In the genomic region with DNA sequence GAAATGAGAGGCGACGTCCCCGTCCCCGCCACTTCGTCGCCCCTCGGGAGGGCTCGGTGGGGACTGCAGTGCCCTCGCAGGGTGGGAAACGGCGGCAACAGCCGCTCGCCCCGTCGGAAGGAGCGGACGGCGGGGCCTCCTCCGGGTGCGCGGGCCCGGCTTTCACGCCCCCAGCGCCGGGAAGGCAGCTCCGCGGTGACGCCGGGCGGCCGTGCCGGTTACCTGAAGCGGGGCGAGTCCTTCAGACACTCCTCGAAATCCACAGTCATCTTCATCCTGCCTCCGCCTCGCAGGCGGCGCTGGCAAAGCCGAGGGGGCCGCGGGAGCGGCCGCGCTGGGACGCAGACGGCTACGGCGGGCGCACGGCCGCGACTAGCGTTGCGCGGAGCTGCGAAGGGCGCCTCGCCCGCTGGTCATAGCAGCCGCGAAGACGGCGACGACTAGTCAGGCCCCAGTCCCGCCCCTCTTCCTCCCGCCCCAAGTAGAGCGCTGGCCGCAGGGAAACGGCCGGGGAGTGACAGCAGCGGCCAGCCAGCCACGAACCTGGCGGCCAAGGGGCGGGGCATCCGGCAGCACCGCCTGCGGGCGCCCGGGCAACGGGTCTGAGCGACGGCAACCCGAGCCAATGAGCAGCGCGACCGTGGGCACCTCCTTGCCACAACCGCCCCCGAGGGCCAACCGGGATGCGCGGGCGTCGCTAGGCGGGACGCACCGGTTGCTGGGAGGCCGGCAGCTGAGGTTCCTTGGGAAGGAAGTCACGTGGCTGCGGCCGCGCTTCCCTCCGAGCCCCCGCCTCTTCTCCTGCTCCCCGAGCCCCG, we compare ENCODE assay signal across 8 cellular contexts. TPM values are rescaled to one million over a fixed set of nuclear protein-coding genes. Genes with fewer than 3 reads are reported as not detected.
DNase-seq lines count a peak whose midpoint lies in the region; ATAC-seq and TF ChIP-seq lines count a peak whose summit lies in the region.

A gene with protein sequence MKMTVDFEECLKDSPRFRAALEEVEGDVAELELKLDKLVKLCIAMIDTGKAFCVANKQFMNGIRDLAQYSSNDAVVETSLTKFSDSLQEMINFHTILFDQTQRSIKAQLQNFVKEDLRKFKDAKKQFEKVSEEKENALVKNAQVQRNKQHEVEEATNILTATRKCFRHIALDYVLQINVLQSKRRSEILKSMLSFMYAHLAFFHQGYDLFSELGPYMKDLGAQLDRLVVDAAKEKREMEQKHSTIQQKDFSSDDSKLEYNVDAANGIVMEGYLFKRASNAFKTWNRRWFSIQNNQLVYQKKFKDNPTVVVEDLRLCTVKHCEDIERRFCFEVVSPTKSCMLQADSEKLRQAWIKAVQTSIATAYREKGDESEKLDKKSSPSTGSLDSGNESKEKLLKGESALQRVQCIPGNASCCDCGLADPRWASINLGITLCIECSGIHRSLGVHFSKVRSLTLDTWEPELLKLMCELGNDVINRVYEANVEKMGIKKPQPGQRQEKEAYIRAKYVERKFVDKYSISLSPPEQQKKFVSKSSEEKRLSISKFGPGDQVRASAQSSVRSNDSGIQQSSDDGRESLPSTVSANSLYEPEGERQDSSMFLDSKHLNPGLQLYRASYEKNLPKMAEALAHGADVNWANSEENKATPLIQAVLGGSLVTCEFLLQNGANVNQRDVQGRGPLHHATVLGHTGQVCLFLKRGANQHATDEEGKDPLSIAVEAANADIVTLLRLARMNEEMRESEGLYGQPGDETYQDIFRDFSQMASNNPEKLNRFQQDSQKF (minus strand): TSS at position 448 of the 818 bp plus-strand sequence. CDS start 173 bp downstream, at position 275.

- peak; percentile 95 for TF ChIP-seq POLR2A in GM19193 (IDR thresholded peaks at IDR 0.05; ENCODE audit: extremely low read depth, insufficient read depth, insufficient read length)

- peak; percentile 41 for TF ChIP-seq CTCF in chondrocyte (IDR thresholded peaks at IDR 0.05)
- TF ChIP-seq CTCF in kidney epithelial cell (IDR thresholded peaks at IDR 0.05; ENCODE audit: insufficient read depth, low read length, poor library complexity, severe bottlenecking), result no peak

- H3K4me1 Mint-ChIP-seq in chondrocyte (ENCODE audit: low read depth), result peaks cover 33% of the 10 kb centered on the region

- H3K9me3 Mint-ChIP-seq in chondrocyte (ENCODE audit: low read depth), result no peaks in the 10 kb centered on the region

- ATAC-seq in HG03439 (IDR thresholded peaks at IDR 0.05; ENCODE audit: unreplicated experiment), result peak; percentile 91

- no peaks in the 10 kb centered on the region for H3K36me3 ChIP-seq in kidney epithelial cell (ENCODE audit: control insufficient read depth, insufficient read depth, low read length)

- H3K4me3 Mint-ChIP-seq in chondrocyte (ENCODE audit: unreplicated experiment), result peak within 1 kb of the TSS; percentile 95

- DNase-seq in AML-193 (lab: John Stamatoyannopoulos, UW), result peak; percentile 99 to 100
- DNase-seq in NCI-H510A treated with DMSO at 0.1 percent for 48 hours (lab: John Stamatoyannopoulos, UW), result peak; percentile 98
- peak; percentile 98 to 99 for DNase-seq in activated CD4-positive, alpha-beta T cell treated with anti-CD3 and anti-CD28 coated beads for 24 hours (ENCODE audit: low read depth in 2 of 2)
- DNase-seq in chondrocyte (ENCODE audit: low spot score), result peak; percentile 100
- DNase-seq in kidney epithelial cell (ENCODE audit: low read depth), result peak; percentile 95
- DNase-seq in stimulated activated CD4-positive, alpha-beta T cell treated with anti-CD3 and anti-CD28 coated beads, Interleukin-15, amount 100 ng/mL, for 48 hours (ENCODE audit: low read depth in 2 of 2), result peak; percentile 99

- H3K4me3 ChIP-seq in kidney epithelial cell (ENCODE audit: low read depth, low read length), result peak within 1 kb of the TSS; percentile 67

- peak within 1 kb of the TSS; percentile 95 for H3K27ac Mint-ChIP-seq in chondrocyte (ENCODE audit: unreplicated experiment)

- H3K36me3 Mint-ChIP-seq in chondrocyte (ENCODE audit: low read depth), result no peaks in the 10 kb centered on the region

- no peaks in the 10 kb centered on the region for H3K27me3 ChIP-seq in kidney epithelial cell (ENCODE audit: control insufficient read depth, insufficient read depth, low read length)

- no peaks in the 10 kb centered on the region for H3K27me3 Mint-ChIP-seq in chondrocyte (ENCODE audit: low read depth)

RNA-seq across cellular contexts. Expression of the gene that starts here (rescaled TPM):
- total RNA-seq in chondrocyte (43.3 to 47.5 TPM (median 45.0 TPM) in 3 replicates), kidney epithelial cell (38.3 and 39.0 TPM in 2 replicates)

Comparison
In these comparisons a context has a peak if more than half of its experiments do, and no peak if none do; other contexts are left out.
1. Peak in every context shown above with its lines: DNase-seq, ATAC-seq and H3K4me3 ChIP-seq.